1 cellular context compared by ENCODE assay signal in genomic region chr2:218984239-218985020, GRCh38.
TF ChIP-seq lines count a peak whose summit lies in the region.

No MANE protein-coding gene starts in this region.

TF ChIP-seq in H1, 55 proteins besides CTCF, POLR2A, EP300 and RAD21:
- TF ChIP-seq TAF7 (optimal IDR thresholded peaks at IDR 0.05; ENCODE audit: borderline replicate concordance, low read depth, low read length) (no peak), NANOG (IDR thresholded peaks at IDR 0.05; ENCODE audit: insufficient read depth, low read depth, low read length, poor library complexity, severe bottlenecking) (no peak), JUN (IDR thresholded peaks at IDR 0.05; ENCODE audit: low read depth, low read length) (no peak), KDM1A (IDR thresholded peaks at IDR 0.05; ENCODE audit: borderline replicate concordance, low read length) (no peak), TEAD4 (IDR thresholded peaks at IDR 0.05; ENCODE audit: low read depth, low read length) (no peak), CTBP2 (IDR thresholded peaks at IDR 0.05; ENCODE audit: borderline replicate concordance, insufficient read depth, insufficient read length, low read length) (peak; percentile 98), EZH2 (IDR thresholded peaks at IDR 0.05; ENCODE audit: low read depth, low read length, severe bottlenecking) (peak; percentile 99), SIX5 (IDR thresholded peaks at IDR 0.05; ENCODE audit: low read depth, low read length) (no peak), SP1 (IDR thresholded peaks at IDR 0.05; ENCODE audit: low read depth, low read length) (no peak), KDM4A (IDR thresholded peaks at IDR 0.05; ENCODE audit: low read depth, low read length, severe bottlenecking) (no peak), RBBP5 (IDR thresholded peaks at IDR 0.05; ENCODE audit: borderline replicate concordance, low read depth, low read length) (0 out of 2 replicates have a peak, but pooled peaks have one; percentile 7), GTF2F1 (IDR thresholded peaks at IDR 0.05; ENCODE audit: borderline replicate concordance, low read depth, low read length) (no peak), ASH2L (IDR thresholded peaks at IDR 0.05; ENCODE audit: low read length) (peak; percentile 39), SP2 (IDR thresholded peaks at IDR 0.05; ENCODE audit: low read length) (no peak), CHD1 (IDR thresholded peaks at IDR 0.05; ENCODE audit: low read depth, low read length) (no peak), HDAC6 (IDR thresholded peaks at IDR 0.05; ENCODE audit: low read depth, low read length) (no peak), CHD2 (IDR thresholded peaks at IDR 0.05; ENCODE audit: low read length) (no peak), HDAC2 (IDR thresholded peaks at IDR 0.05; ENCODE audit: borderline replicate concordance in 1 of 2, low read depth in 2 of 2, low read length in 2 of 2) (no peak), SIRT6 (IDR thresholded peaks at IDR 0.05; ENCODE audit: low read length) (no peak), USF2 (IDR thresholded peaks at IDR 0.05; ENCODE audit: low read length) (no peak), POLR2AphosphoS5 (IDR thresholded peaks at IDR 0.05; ENCODE audit: low read depth, low read length) (no peak), RNF2 (IDR thresholded peaks at IDR 0.05; ENCODE audit: borderline replicate concordance, low read depth, low read length, missing control alignments, poor library complexity, severe bottlenecking) (peak; percentile 83), TBP (IDR thresholded peaks at IDR 0.05; ENCODE audit: low read depth, low read length) (no peak), BRCA1 (IDR thresholded peaks at IDR 0.05; ENCODE audit: low read depth, low read length) (no peak), SUZ12 (IDR thresholded peaks at IDR 0.05; ENCODE audit: low read length) (peak; percentile 86), TAF1 (IDR thresholded peaks at IDR 0.05; ENCODE audit: low read depth, low read length) (no peak), E2F6 (IDR thresholded peaks at IDR 0.05) (no peak), CEBPB (IDR thresholded peaks at IDR 0.05; ENCODE audit: low read depth, low read length) (no peak), RFX5 (IDR thresholded peaks at IDR 0.05; ENCODE audit: borderline replicate concordance, low read depth, low read length) (no peak), KDM5A (IDR thresholded peaks at IDR 0.05; ENCODE audit: low read length) (no peak), BACH1 (IDR thresholded peaks at IDR 0.05; ENCODE audit: low read length) (no peak), EGR1 (IDR thresholded peaks at IDR 0.05; ENCODE audit: borderline replicate concordance, low read depth, low read length) (0 out of 2 replicates have a peak, but pooled peaks have one; percentile 59), ATF2 (IDR thresholded peaks at IDR 0.05; ENCODE audit: low read length) (no peak), ATF3 (IDR thresholded peaks at IDR 0.05; ENCODE audit: insufficient read depth, low read depth, low read length) (no peak), NRF1 (IDR thresholded peaks at IDR 0.05; ENCODE audit: low read depth, low read length) (no peak), GABPA (IDR thresholded peaks at IDR 0.05; ENCODE audit: borderline replicate concordance, insufficient read depth, low read length) (no peak), YY1 (IDR thresholded peaks at IDR 0.05; ENCODE audit: low read depth, low read length) (no peak), TCF12 (IDR thresholded peaks at IDR 0.05; ENCODE audit: low read depth, low read length) (0 out of 2 replicates have a peak, but pooled peaks have one; percentile 18), JUND (IDR thresholded peaks at IDR 0.05; ENCODE audit: low read length) (no peak), MAFK (IDR thresholded peaks at IDR 0.05; ENCODE audit: low read depth, low read length) (no peak), CREB1 (IDR thresholded peaks at IDR 0.05) (no peak), SRF (IDR thresholded peaks at IDR 0.05; ENCODE audit: low read depth, low read length) (no peak), SP4 (IDR thresholded peaks at IDR 0.05; ENCODE audit: low read length) (no peak), CBX8 (IDR thresholded peaks at IDR 0.05; ENCODE audit: borderline replicate concordance, low read depth, low read length) (no peak), SIN3A (conservative IDR thresholded peaks at IDR 0.05 in 1 of 2, IDR thresholded peaks at IDR 0.05 in 1 of 2; ENCODE audit: low read depth in 1 of 2, low read length in 2 of 2) (no peak)
- TF ChIP-seq, protein P1, sequence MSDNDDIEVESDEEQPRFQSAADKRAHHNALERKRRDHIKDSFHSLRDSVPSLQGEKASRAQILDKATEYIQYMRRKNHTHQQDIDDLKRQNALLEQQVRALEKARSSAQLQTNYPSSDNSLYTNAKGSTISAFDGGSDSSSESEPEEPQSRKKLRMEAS (IDR thresholded peaks at IDR 0.05) = no peak
